12 cellular contexts compared by ENCODE assay signal in the genomic region with DNA sequence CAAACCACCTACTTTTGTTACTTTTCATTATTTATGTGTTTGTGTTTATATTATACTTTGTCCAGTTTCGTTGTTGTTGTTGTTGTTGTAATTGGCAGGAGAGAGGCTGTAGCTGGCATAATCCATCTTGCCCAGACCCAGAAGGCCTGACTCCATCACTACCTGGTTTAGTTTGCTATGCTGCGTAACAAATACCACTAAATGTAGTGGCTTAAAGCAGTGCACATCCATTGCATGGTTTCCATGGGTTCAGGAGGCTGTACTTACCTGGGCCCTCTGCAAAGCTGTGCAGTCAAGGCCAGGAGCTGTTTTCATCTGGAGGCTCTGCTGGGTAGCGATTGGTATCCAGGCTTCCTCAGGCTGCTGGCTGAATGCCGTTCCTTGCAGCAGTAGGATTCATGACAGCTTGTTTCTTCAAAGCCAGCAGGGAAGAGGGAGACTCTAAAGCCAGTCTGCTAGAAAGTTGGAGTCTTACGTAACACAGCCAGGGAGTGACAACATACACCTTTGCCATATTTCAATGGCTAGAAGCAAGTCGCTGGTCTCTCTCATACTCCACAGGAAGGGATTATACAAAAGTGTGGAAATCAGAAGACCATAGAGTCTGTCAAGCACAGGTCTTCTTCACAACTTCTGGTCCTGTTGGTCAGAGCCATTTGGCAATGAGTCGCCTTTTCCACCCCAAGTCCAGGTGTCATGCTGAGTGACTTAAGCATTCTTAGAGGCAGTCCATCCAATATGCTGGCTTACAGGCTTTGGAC. TPM values are rescaled to one million over a fixed set of nuclear protein-coding genes. Genes with fewer than 3 reads are reported as not detected.
DNase-seq lines count a peak whose midpoint lies in the region; ATAC-seq, FAIRE-seq and TF ChIP-seq lines count a peak whose summit lies in the region.
"Had no signal": no experiment of that assay in that cellular context is flagged by ENCODE, and none has a peak within 500 bp of the region (broad histone marks: within the 10 kb centered on the region; RNA-seq: fewer than 3 reads in every experiment).

No MANE protein-coding gene starts in this region.

- no peaks in the 10 kb centered on the region for H3K27me3 ChIP-seq in CD4-positive, alpha-beta T cell (ENCODE audit: control insufficient read depth, insufficient read depth, low read length)
- no peaks in the 10 kb centered on the region for H3K27me3 ChIP-seq in mesenchymal stem cell (ENCODE audit: control insufficient read depth in 1 of 2, insufficient read depth in 1 of 2, low read length in 2 of 2)
- H3K27me3 ChIP-seq: transverse colon had no signal

- no peak overlapping the region for H3K4me3 ChIP-seq in mesenchymal stem cell (ENCODE audit: insufficient read depth in 1 of 2, low read depth in 1 of 2, low read length in 2 of 2)
- H3K4me3 ChIP-seq: transverse colon had no signal

- no peak overlapping the region for H3K27ac ChIP-seq in CD4-positive, alpha-beta T cell (ENCODE audit: low read depth, low read length)
- no peak overlapping the region for H3K27ac ChIP-seq in mesenchymal stem cell (ENCODE audit: low read length, poor library complexity, severe bottlenecking)
- H3K27ac ChIP-seq: transverse colon had no signal

- H3K14ac ChIP-seq in mesenchymal stem cell (ENCODE audit: low read length in 2 of 2) = peak overlapping the region in 1 of 2 experiments; percentile 79

- H3K79me1 ChIP-seq in mesenchymal stem cell (replicated peaks; ENCODE audit: low read length, poor library complexity, severe bottlenecking) = peaks cover 27% of the 10 kb centered on the region

- POLR2A ChIA-PET in CD4-positive, alpha-beta T cell (lab: Charles Lee) = no interaction called here
- POLR2A ChIA-PET in GM10248 (lab: Yijun Ruan, JAX) = no interaction called here

- FAIRE-seq in HTR-8/SVneo (lab: Jason Lieb, UNC) = no peak

- no peak for ATAC-seq in CD4-positive, alpha-beta T cell (ENCODE audit: poor library complexity)

- H3K4me1 Mint-ChIP-seq in CD4-positive, alpha-beta T cell (ENCODE audit: low read depth) = peaks cover 95% of the 10 kb centered on the region

- H3K9ac ChIP-seq in mesenchymal stem cell (ENCODE audit: low read length) = no peak overlapping the region

- no peak for DNase-seq in CD4-positive, alpha-beta T cell
- peak; percentile 14 for DNase-seq in HTR-8/SVneo (ENCODE audit: insufficient read length, low spot score)
- DNase-seq in amniotic epithelial cell (ENCODE audit: low read depth) = peak; percentile 46
- DNase-seq in mesenchymal stem cell = peak; percentile 48
- DNase-seq in GM10248 (ENCODE audit: extremely low spot score) = no peak
- no peak for DNase-seq in NCI-H510A (lab: John Stamatoyannopoulos, UW)
- DNase-seq in pons (ENCODE audit: low spot score) = no peak
- DNase-seq in NCI-H146 treated with DMSO at 0.1 percent for 48 hours (lab: John Stamatoyannopoulos, UW; ENCODE audit: unreplicated experiment) = no peak
- DNase-seq: activated T-cell treated with anti-CD3 and anti-CD28 coated beads, Interleukin-2, amount 50 U/mL, for 1 hour; central memory CD4-positive, alpha-beta T cell; NCI-H1694; transverse colon had no signal

- H2BK5ac ChIP-seq in mesenchymal stem cell (ENCODE audit: low read depth, low read length, poor library complexity, severe bottlenecking) = no peak overlapping the region

- no peaks in the 10 kb centered on the region for H3K9me3 Mint-ChIP-seq in CD4-positive, alpha-beta T cell

- peaks cover 40% of the 10 kb centered on the region for H3K36me3 Mint-ChIP-seq in CD4-positive, alpha-beta T cell (ENCODE audit: low read depth)

- CTCF ChIA-PET in CD4-positive, alpha-beta T cell (lab: Charles Lee) = no interaction called here
- CTCF ChIA-PET in GM10248 (lab: Yijun Ruan, JAX) = interaction anchor here (1.2 kb wide), 1 partner anchor 13 kb away, joined by 4 read pairs; no protein-coding TSS in a partner anchor

- no peaks in the 10 kb centered on the region for H3K9me3 ChIP-seq in CD4-positive, alpha-beta T cell (ENCODE audit: control insufficient read depth, low read length)
- no peaks in the 10 kb centered on the region for H3K9me3 ChIP-seq in mesenchymal stem cell (ENCODE audit: control insufficient read depth, low read length)
- H3K9me3 ChIP-seq: transverse colon had no signal

- H2BK120ac ChIP-seq in mesenchymal stem cell (ENCODE audit: low read depth, low read length) = no peak overlapping the region

- no peaks in the 10 kb centered on the region for H3K36me3 ChIP-seq in mesenchymal stem cell (ENCODE audit: control insufficient read depth in 1 of 2, insufficient read depth in 2 of 2, low read depth in 1 of 2, low read length in 2 of 2)
- H3K36me3 ChIP-seq: transverse colon had no signal

- H3K4me2 ChIP-seq in mesenchymal stem cell (ENCODE audit: low read length, poor library complexity, severe bottlenecking) = no peak overlapping the region

- H4K8ac ChIP-seq in mesenchymal stem cell (ENCODE audit: low read length) = no peak overlapping the region

- H3K4me1 ChIP-seq in mesenchymal stem cell (ENCODE audit: control insufficient read depth, insufficient read depth, low read depth, low read length) = peaks cover 6% of the 10 kb centered on the region

- peak overlapping the region; percentile 13 to 57 for H3K4ac ChIP-seq in mesenchymal stem cell (ENCODE audit: low read depth in 1 of 2, low read length in 2 of 2)

- 88% methylated on average over 7 of the region's 7 CpGs for WGBS in mesenchymal stem cell

- H2AK5ac ChIP-seq in mesenchymal stem cell (ENCODE audit: low read length, severe bottlenecking) = no peak overlapping the region

- H2BK15ac ChIP-seq in mesenchymal stem cell (ENCODE audit: low read depth, poor library complexity, severe bottlenecking) = no peak overlapping the region

- H2AFZ ChIP-seq in mesenchymal stem cell (ENCODE audit: low read depth, low read length) = no peak overlapping the region

- no peak overlapping the region for H4K91ac ChIP-seq in mesenchymal stem cell (ENCODE audit: low read length)

- TF ChIP-seq CTCF in CD4-positive, alpha-beta T cell (IDR thresholded peaks at IDR 0.05) = no peak
- no peak for TF ChIP-seq CTCF in GM10248 (IDR thresholded peaks at IDR 0.05; ENCODE audit: control extremely low read depth, extremely low read depth, low read depth, missing control alignments)

- no peak overlapping the region for H2BK12ac ChIP-seq in mesenchymal stem cell (ENCODE audit: low read length in 2 of 2)

- peak overlapping the region; percentile 45 for H3K27ac Mint-ChIP-seq in CD4-positive, alpha-beta T cell

- no peak overlapping the region for H3K4me3 Mint-ChIP-seq in CD4-positive, alpha-beta T cell

- H3K18ac ChIP-seq in mesenchymal stem cell (ENCODE audit: low read depth in 1 of 2, low read length in 2 of 2) = peak overlapping the region; percentile 8 to 74

- no peak overlapping the region for H3K23ac ChIP-seq in mesenchymal stem cell (ENCODE audit: low read length in 2 of 2)

- no peaks in the 10 kb centered on the region for H3K27me3 Mint-ChIP-seq in CD4-positive, alpha-beta T cell

- intact Hi-C loops in CD4-positive, alpha-beta T cell (cut with DNase I, micrococcal nuclease) = loop anchor here in 1 of 2 experiments (2.0 kb wide), 1 partner anchor 39 kb away; no protein-coding TSS in a partner anchor

RNA-seq across cellular contexts. Expression of gene TNRC6C, which starts 41.1 kb away (rescaled TPM):
- total RNA-seq in CD4-positive, alpha-beta T cell = 10 to 100 TPM; 50.7 to 57.3 TPM
- 2.1 TPM for polyA plus RNA-seq in mesenchymal stem cell (2013, experiment 1 of 2)
- polyA plus RNA-seq in mesenchymal stem cell (2013, experiment 2 of 2) = 2.0 TPM

Comparison
In these comparisons a context has a peak if more than half of its experiments do, and no peak if none do; other contexts are left out.
1. DNase-seq: peak in HTR-8/SVneo (single experiment), amniotic epithelial cell (single experiment) and mesenchymal stem cell (single experiment); none in CD4-positive, alpha-beta T cell (0 of 10), GM10248 (single experiment), NCI-H510A (single experiment), pons (single experiment) and NCI-H146 treated with DMSO at 0.1 percent for 48 hours (single experiment).